17 cellular contexts compared by ENCODE assay signal in the genomic region with DNA sequence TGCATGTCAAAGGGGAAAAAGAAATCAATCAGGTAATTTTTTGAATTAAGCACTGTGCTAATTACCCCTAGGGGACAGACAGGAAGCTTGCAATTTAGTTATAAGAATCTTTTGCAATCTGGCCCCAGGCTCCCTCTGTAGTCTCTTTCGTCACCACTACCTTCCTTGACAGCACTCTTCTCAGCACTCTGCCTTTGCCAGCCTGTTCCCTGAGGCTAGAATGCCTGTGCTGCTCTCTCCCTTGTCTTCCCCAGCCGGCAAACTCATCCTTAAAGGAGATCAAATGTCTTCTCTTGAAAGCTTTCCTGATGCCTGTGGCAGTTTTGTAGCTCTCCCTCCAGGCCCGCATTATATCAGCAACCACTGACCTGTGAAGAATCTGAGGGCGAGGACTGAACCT. TPM values are rescaled to one million over a fixed set of nuclear protein-coding genes. Genes with fewer than 3 reads are reported as not detected.
DNase-seq lines count a peak whose midpoint lies in the region; ATAC-seq and TF ChIP-seq lines count a peak whose summit lies in the region.
"Had no signal": no experiment of that assay in that cellular context is flagged by ENCODE, and none has a peak within 500 bp of the region (broad histone marks: within the 10 kb centered on the region; RNA-seq: fewer than 3 reads in every experiment).

No MANE protein-coding gene starts in this region.

- H3K4me3 Mint-ChIP-seq in neural crest cell (peak overlapping the region; percentile 18), osteocyte (ENCODE audit: unreplicated experiment) (no peak overlapping the region)
- H3K4me3 Mint-ChIP-seq: activated T-cell treated with anti-CD3 and anti-CD28 coated beads, Interleukin-2, amount 50 U/mL, for 72 hours had no signal

- H3K27ac Mint-ChIP-seq in neural crest cell (ENCODE audit: unreplicated experiment) (peak overlapping the region; percentile 16), osteocyte (ENCODE audit: unreplicated experiment) (no peak overlapping the region)
- H3K27ac Mint-ChIP-seq: activated T-cell treated with anti-CD3 and anti-CD28 coated beads, Interleukin-2, amount 50 U/mL, for 72 hours had no signal

- H3K36me3 ChIP-seq in PC-3 (ENCODE audit: low read depth, low read length): no peaks in the 10 kb centered on the region
- H3K36me3 ChIP-seq: ascending aorta, sigmoid colon had no signal

- no peaks in the 10 kb centered on the region for H3K9me3 Mint-ChIP-seq in neural crest cell
- H3K9me3 Mint-ChIP-seq in osteocyte (ENCODE audit: unreplicated experiment): peaks cover 5% of the 10 kb centered on the region
- H3K9me3 Mint-ChIP-seq: activated T-cell treated with anti-CD3 and anti-CD28 coated beads, Interleukin-2, amount 50 U/mL, for 72 hours had no signal

- H3K4me1 Mint-ChIP-seq in neural crest cell: peaks cover 44% of the 10 kb centered on the region
- peaks cover 4% of the 10 kb centered on the region for H3K4me1 Mint-ChIP-seq in osteocyte (ENCODE audit: unreplicated experiment)

- H3K79me2 ChIP-seq in PC-3 (ENCODE audit: low read length): no peaks in the 10 kb centered on the region

- no peak overlapping the region for H3K4me2 ChIP-seq in PC-3 (ENCODE audit: low read length)
- H3K4me2 ChIP-seq: KMS-11 had no signal

- no peak for TF ChIP-seq CTCF in PC-3 (conservative IDR thresholded peaks at IDR 0.05; ENCODE audit: low read depth, low read length)
- no peak for TF ChIP-seq CTCF in neural crest cell (conservative IDR thresholded peaks at IDR 0.05)
- TF ChIP-seq CTCF in osteocyte (IDR thresholded peaks at IDR 0.05): no peak

- H3F3A ChIP-seq in PC-3 (ENCODE audit: low read length, unreplicated experiment): no peaks in the 10 kb centered on the region

- no peak overlapping the region for H2AFZ ChIP-seq in PC-3 (ENCODE audit: low read length)

- H3K27me3 Mint-ChIP-seq in neural crest cell (ENCODE audit: low read depth): no peaks in the 10 kb centered on the region
- H3K27me3 Mint-ChIP-seq in osteocyte (ENCODE audit: unreplicated experiment): peaks cover 25% of the 10 kb centered on the region

- POLR2A ChIA-PET in PC-3 (lab: Charles Lee; ENCODE audit: unreplicated experiment): no interaction called here

- no peaks in the 10 kb centered on the region for H3K4me1 ChIP-seq in PC-3 (ENCODE audit: insufficient read depth, low read length)
- H3K4me1 ChIP-seq: ascending aorta, sigmoid colon had no signal

- CTCF ChIA-PET in PC-3 (lab: Charles Lee): no interaction called here

- ATAC-seq in PC-3 (no peak; the same call in none of the 2 replicates), HG03159 (IDR thresholded peaks at IDR 0.05; ENCODE audit: unreplicated experiment) (no peak), HG03571 (IDR thresholded peaks at IDR 0.05; ENCODE audit: unreplicated experiment) (no peak), HG03342 (IDR thresholded peaks at IDR 0.05; ENCODE audit: unreplicated experiment) (no peak)
- ATAC-seq: activated T-cell treated with anti-CD3 and anti-CD28 coated beads, Interleukin-2, amount 50 U/mL, for 72 hours had no signal

- H3K27ac ChIP-seq in PC-3 (ENCODE audit: low read length): no peak overlapping the region
- H3K27ac ChIP-seq: ascending aorta, KMS-11, sigmoid colon had no signal

- H3K9me3 ChIP-seq in PC-3 (ENCODE audit: low read length): no peaks in the 10 kb centered on the region
- H3K9me3 ChIP-seq: ascending aorta, sigmoid colon had no signal

- H3K4me3 ChIP-seq in PC-3 (ENCODE audit: low read length): no peak overlapping the region
- H3K4me3 ChIP-seq: ascending aorta, sigmoid colon had no signal

- no peaks in the 10 kb centered on the region for H3K36me3 Mint-ChIP-seq in neural crest cell (ENCODE audit: low read depth)
- no peaks in the 10 kb centered on the region for H3K36me3 Mint-ChIP-seq in osteocyte (ENCODE audit: unreplicated experiment)

- H3K9me2 ChIP-seq in PC-3 (replicated peaks; ENCODE audit: low read length): no peaks in the 10 kb centered on the region

- intact Hi-C loops in PC-3 (cut with micrococcal nuclease): no loop called here

- peak; percentile 16 for DNase-seq in H4 (ENCODE audit: low spot score)
- peak; percentile 27 for DNase-seq in PC-3
- peak; percentile 76 for DNase-seq in epidermal melanocyte (ENCODE audit: insufficient read length, low spot score)
- DNase-seq in neural crest cell (ENCODE audit: low read depth, low spot score): peak; percentile 41
- no peak for DNase-seq in osteocyte (ENCODE audit: extremely low spot score, unreplicated experiment)
- DNase-seq: activated CD4-positive, alpha-beta T cell treated with anti-CD3 and anti-CD28 coated beads, Interleukin-2, amount 50 U/mL, for 1 hour; activated T-cell treated with anti-CD3 and anti-CD28 coated beads, Interleukin-2, amount 50 U/mL, for 72 hours; C1 segment of cervical spinal cord; cortex of kidney; sigmoid colon; stimulated activated naive CD4-positive, alpha-beta T cell had no signal

- no peak overlapping the region for H3K9ac ChIP-seq in PC-3 (ENCODE audit: low read length)
- H3K9ac ChIP-seq: KMS-11 had no signal

- H3K27me3 ChIP-seq in PC-3 (ENCODE audit: low read length): no peaks in the 10 kb centered on the region
- H3K27me3 ChIP-seq: ascending aorta, sigmoid colon had no signal

- H4K20me1 ChIP-seq in PC-3 (ENCODE audit: low read length): no peaks in the 10 kb centered on the region

- BruUV-seq in PC-3 (replicated peaks; lab: Mats Ljungman, UMichigan): no TSS peak

RNA-seq across cellular contexts. Expression of gene PRTG, which starts 32.4 kb away (rescaled TPM):
- total RNA-seq in H4 (2014; rRNA removed; shearing (Covaris generic)): 1.3 and 2.1 TPM in 2 replicates
- total RNA-seq in PC-3 (2014; rRNA removed) (1.4 and 5.2 TPM in 2 replicates), neural crest cell (322 and 334 TPM in 2 replicates), osteocyte (2.1 and 2.2 TPM in 2 replicates)
- total RNA-seq: T-helper 2 cell treated with Interferon-gamma antibody and Interleukin-4, amounts not matched to agents 100 ng/mL and 5 ng/mL, for 36 hours had no signal

Comparison
In these comparisons a context has a peak if more than half of its experiments do, and no peak if none do; other contexts are left out.
1. RNA of gene PRTG, which starts 32.4 kb away (total RNA-seq): 322 to 334 TPM in neural crest cell; 1.4 to 5.2 TPM in PC-3, 2.1 to 2.2 TPM in osteocyte and 1.3 to 2.1 TPM in H4; every median in the first group is over 10 times any median in the second.